In genomic region chr16:85667841-85668413, GRCh38 we compare ENCODE assay signal across 14 cellular contexts.
"Had no signal": no experiment of that assay in that cellular context is flagged by ENCODE, and none has a peak within 500 bp of the region (broad histone marks: within the 10 kb centered on the region; RNA-seq: fewer than 3 reads in every experiment).

No MANE protein-coding gene starts in this region.

- H3K27me3 ChIP-seq: gastrocnemius medialis, upper lobe of left lung had no signal

- H2AFZ ChIP-seq: parathyroid adenoma had no signal

- ATAC-seq: activated CD8-positive, alpha-beta T cell treated with anti-CD3 and anti-CD28 coated beads for 36 hours; gastrocnemius medialis had no signal

- H3K4me3 Mint-ChIP-seq: activated CD8-positive, alpha-beta T cell treated with anti-CD3 and anti-CD28 coated beads for 36 hours; activated T-helper 1 cell treated with anti-CD3 and anti-CD28 coated beads, Interleukin-12 subunit alpha, Interleukin-12 subunit beta, Interleukin-2, Interleukin-4 antibody, amounts not matched to agents 30 ng/mL and 10 ng/mL and 1 ng/mL, durations not matched to agents 14 hours and 24 hours and 36 hours; neural crest cell had no signal

- H3K4me1 ChIP-seq: parathyroid adenoma had no signal

- H3K27ac ChIP-seq: epithelial cell of prostate, gastrocnemius medialis, parathyroid adenoma, skin epidermis, upper lobe of left lung, VCaP had no signal

- H3K27ac Mint-ChIP-seq: activated CD8-positive, alpha-beta T cell treated with anti-CD3 and anti-CD28 coated beads for 36 hours; activated T-helper 1 cell treated with anti-CD3 and anti-CD28 coated beads, Interleukin-12 subunit alpha, Interleukin-12 subunit beta, Interleukin-2, Interleukin-4 antibody, amounts not matched to agents 30 ng/mL and 10 ng/mL and 1 ng/mL, durations not matched to agents 14 hours and 24 hours and 36 hours had no signal

- H3K9me3 Mint-ChIP-seq: activated CD8-positive, alpha-beta T cell treated with anti-CD3 and anti-CD28 coated beads for 36 hours; activated T-helper 1 cell treated with anti-CD3 and anti-CD28 coated beads, Interleukin-12 subunit alpha, Interleukin-12 subunit beta, Interleukin-2, Interleukin-4 antibody, amounts not matched to agents 30 ng/mL and 10 ng/mL and 1 ng/mL, durations not matched to agents 14 hours and 24 hours and 36 hours; neural crest cell had no signal

- H3K27me3 Mint-ChIP-seq: activated CD8-positive, alpha-beta T cell treated with anti-CD3 and anti-CD28 coated beads for 36 hours had no signal

- H3K4me3 ChIP-seq: gastrocnemius medialis, skin epidermis, upper lobe of left lung had no signal

- H3K9ac ChIP-seq: parathyroid adenoma had no signal

- H3K9me3 ChIP-seq: gastrocnemius medialis, upper lobe of left lung had no signal

- DNase-seq: activated CD4-positive, alpha-beta T cell treated with anti-CD3 and anti-CD28 coated beads for 4 hours; activated CD8-positive, alpha-beta memory T cell treated with anti-CD3 and anti-CD28 coated beads, Interleukin-2, amount 50 U/mL, for 4 hours; activated CD8-positive, alpha-beta T cell treated with anti-CD3 and anti-CD28 coated beads for 36 hours; activated naive CD4-positive, alpha-beta T cell; caudate nucleus; effector memory CD4-positive, alpha-beta T cell; gastrocnemius medialis had no signal
